Comparison of ENCODE assay signal across 9 cellular contexts in genomic region chr4:57064811-57065711, GRCh38. TPM values are rescaled to one million over a fixed set of nuclear protein-coding genes. Genes with fewer than 3 reads are reported as not detected.
A peak's percentile ranks its signal among the peaks of the same experiment; 100 is the strongest.
DNase-seq lines count a peak whose midpoint lies in the region; ATAC-seq and TF ChIP-seq lines count a peak whose summit lies in the region.
"Had no signal": no experiment of that assay in that cellular context is flagged by ENCODE, and none has a peak within 500 bp of the region (broad histone marks: within the 10 kb centered on the region; RNA-seq: fewer than 3 reads in every experiment).

No MANE protein-coding gene starts in this region.

- no peak overlapping the region for H3K27ac Mint-ChIP-seq in effector memory CD8-positive, alpha-beta T cell

- no peak overlapping the region for H3K9ac ChIP-seq in skeletal muscle tissue (ENCODE audit: low read depth in 1 of 3, low read length in 3 of 3)

- no peaks in the 10 kb centered on the region for H3K9me3 ChIP-seq in right atrium auricular region
- no peaks in the 10 kb centered on the region for H3K9me3 ChIP-seq in skeletal muscle tissue (ENCODE audit: control insufficient read depth in 3 of 3, low read length in 3 of 3)

- no peak for TF ChIP-seq CTCF in right atrium auricular region (IDR thresholded peaks at IDR 0.05)

- POLR2A ChIA-PET in HEK293T (lab: Yijun Ruan, JAX) = interaction anchor here (0.8 to 1.3 kb wide), 2 partner anchors 13 to 87 kb away, joined by 4 read pairs; partner anchors contain the start of gene POLR2B

- no peaks in the 10 kb centered on the region for H3K36me3 Mint-ChIP-seq in effector memory CD8-positive, alpha-beta T cell (ENCODE audit: insufficient read depth)

- H3K4me3 Mint-ChIP-seq in effector memory CD8-positive, alpha-beta T cell = no peak overlapping the region

- peak; percentile 98 for DNase-seq in EL
- DNase-seq in amniotic stem cell (lab: John Stamatoyannopoulos, UW) = peak; percentile 88
- DNase-seq in right atrium auricular region (ENCODE audit: low spot score) = peak; percentile 87
- no peak for DNase-seq in effector memory CD8-positive, alpha-beta T cell
- no peak for DNase-seq in NCI-H748 treated with DMSO at 0.1 percent for 48 hours (lab: John Stamatoyannopoulos, UW)
- DNase-seq in midbrain (lab: John Stamatoyannopoulos, UW) = no peak
- no peak for DNase-seq in HEK293T (ENCODE audit: extremely low spot score)
- DNase-seq: activated effector memory CD4-positive, alpha-beta T cell treated with anti-CD3 and anti-CD28 coated beads, Interleukin-2, amount 50 U/mL, for 16 hours had no signal

- H3K4me3 ChIP-seq in right atrium auricular region (peak overlapping the region in 1 of 2 donors; percentile 7), skeletal muscle tissue (ENCODE audit: low read length in 3 of 3) (peak overlapping the region in 2 of 3 donors; percentile 1 to 16)

- no peaks in the 10 kb centered on the region for H3K36me3 ChIP-seq in right atrium auricular region
- no peaks in the 10 kb centered on the region for H3K36me3 ChIP-seq in skeletal muscle tissue (ENCODE audit: control insufficient read depth in 3 of 3, insufficient read depth in 3 of 3, low read length in 3 of 3)

- CTCF ChIA-PET in HEK293T (lab: Yijun Ruan, JAX) = interaction anchor here (0.7 to 3.6 kb wide), 3 partner anchors 27 to 126 kb away, joined by 3 to 13 read pairs (median 3); no protein-coding TSS in a partner anchor

- no peaks in the 10 kb centered on the region for H3K27me3 ChIP-seq in right atrium auricular region
- H3K27me3 ChIP-seq in skeletal muscle tissue (ENCODE audit: control insufficient read depth in 3 of 3, insufficient read depth in 3 of 3, low read length in 3 of 3) = no peaks in the 10 kb centered on the region

- H3K27me3 Mint-ChIP-seq in effector memory CD8-positive, alpha-beta T cell = peaks cover 10 to 14% of the 10 kb centered on the region in 2 donors

- H3K4me1 ChIP-seq in right atrium auricular region = peaks cover 0 to 77% of the 10 kb centered on the region in 2 donors
- peaks cover 18 to 22% (median 20%) of the 10 kb centered on the region in 3 donors for H3K4me1 ChIP-seq in skeletal muscle tissue (ENCODE audit: control insufficient read depth in 3 of 3, insufficient read depth in 3 of 3, low read length in 3 of 3)

- ATAC-seq in effector memory CD8-positive, alpha-beta T cell (replicated peaks) = no peak

- H3K27ac ChIP-seq in right atrium auricular region (peak overlapping the region; percentile 49 to 86), skeletal muscle tissue (ENCODE audit: low read depth, low read length) (peak overlapping the region; percentile 81)

- no peaks in the 10 kb centered on the region for H3K4me1 Mint-ChIP-seq in effector memory CD8-positive, alpha-beta T cell (ENCODE audit: low read depth in 2 of 2)

- H3K9me3 Mint-ChIP-seq in effector memory CD8-positive, alpha-beta T cell = no peaks in the 10 kb centered on the region

TF ChIP-seq in HEK293T, 16 proteins besides CTCF, POLR2A, EP300 and RAD21:
- no peak for TF ChIP-seq TARDBP (IDR thresholded peaks at IDR 0.05)

RNA-seq across cellular contexts. Expression of gene IGFBP7, which starts 45.1 kb away (rescaled TPM):
- total RNA-seq in right atrium auricular region (100 to 1,000 TPM; 866 to 898 TPM), skeletal muscle tissue (66.8 TPM)

Comparison
In these comparisons a context has a peak if more than half of its experiments do, and no peak if none do; other contexts are left out.
1. DNase-seq: peak in EL (single experiment), amniotic stem cell (single experiment) and right atrium auricular region (single experiment); none in effector memory CD8-positive, alpha-beta T cell (0 of 3), NCI-H748 treated with DMSO at 0.1 percent for 48 hours (single experiment), midbrain (single experiment) and HEK293T (single experiment).
2. RNA of gene IGFBP7, which starts 45.1 kb away (total RNA-seq): 866 to 898 TPM in right atrium auricular region; 66.8 TPM in skeletal muscle tissue (single experiment); every median in the first group is over 10 times any median in the second.